8 cellular contexts compared by ENCODE assay signal in the genomic region with DNA sequence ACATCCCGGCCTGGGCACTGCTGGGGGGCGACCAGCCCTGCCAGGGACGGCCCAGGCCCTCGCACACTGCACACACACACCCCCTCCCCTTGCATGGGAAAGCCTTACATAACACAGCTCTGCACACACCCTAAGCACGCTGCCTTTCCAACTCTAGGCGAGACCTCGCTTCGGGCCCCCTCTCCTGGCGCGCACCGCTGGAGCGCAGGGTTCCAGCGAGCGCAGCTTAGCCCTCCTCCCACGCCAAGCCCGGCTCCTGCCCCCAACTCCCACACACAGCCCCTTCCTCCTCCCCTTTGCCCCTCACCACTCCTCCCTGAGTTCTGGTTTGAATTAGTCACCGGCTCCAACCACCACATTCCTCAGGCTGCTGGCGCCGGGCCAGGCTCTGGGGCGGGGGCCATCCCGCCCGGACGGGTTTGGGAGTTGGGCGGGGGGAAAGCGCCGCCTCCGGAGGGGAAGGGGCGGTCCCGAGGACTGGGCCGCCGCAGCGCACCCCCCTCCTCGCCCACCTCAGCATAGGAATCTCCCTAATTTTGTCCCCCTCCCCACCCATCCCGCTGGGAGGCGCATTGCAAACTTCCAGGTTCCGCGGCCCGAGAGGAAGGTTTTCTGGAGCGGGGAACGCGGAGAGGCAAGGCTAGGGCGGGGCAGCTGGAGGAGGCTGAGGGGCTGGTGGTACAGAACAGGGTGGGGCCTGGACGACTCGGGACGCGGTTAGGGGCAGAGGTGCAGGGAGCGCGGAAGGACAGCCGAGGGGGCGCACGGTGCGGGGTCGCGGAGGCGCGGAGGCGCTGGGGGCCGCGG. TPM values are rescaled to one million over a fixed set of nuclear protein-coding genes. Genes with fewer than 3 reads are reported as not detected.
A peak's percentile ranks its signal among the peaks of the same experiment; 100 is the strongest.
DNase-seq lines count a peak whose midpoint lies in the region; ATAC-seq and TF ChIP-seq lines count a peak whose summit lies in the region.

No MANE protein-coding gene starts in this region.

- peak; percentile 16 for ATAC-seq in activated CD4-positive, alpha-beta T cell treated with anti-CD3 and anti-CD28 coated beads for 36 hours
- ATAC-seq in left lung, result peak; percentile 59
- ATAC-seq in GM19328 (IDR thresholded peaks at IDR 0.05; ENCODE audit: unreplicated experiment), result no peak
- ATAC-seq in HG03469 (IDR thresholded peaks at IDR 0.05; ENCODE audit: unreplicated experiment), result no peak

- H3K36me3 ChIP-seq in Loucy (ENCODE audit: insufficient read depth, low read length), result no peaks in the 10 kb centered on the region
- H3K36me3 ChIP-seq in left lung, result no peaks in the 10 kb centered on the region

- peak overlapping the region; percentile 83 for H2AFZ ChIP-seq in Loucy (ENCODE audit: low read length)

- H3K36me3 Mint-ChIP-seq in activated CD4-positive, alpha-beta T cell treated with anti-CD3 and anti-CD28 coated beads for 36 hours (ENCODE audit: low read depth), result peaks cover 1% of the 10 kb centered on the region

- H3K4me1 Mint-ChIP-seq in activated CD4-positive, alpha-beta T cell treated with anti-CD3 and anti-CD28 coated beads for 36 hours, result peaks cover 69% of the 10 kb centered on the region

- peak overlapping the region; percentile 80 for H3K4me3 ChIP-seq in Loucy (ENCODE audit: low read length, poor library complexity, severe bottlenecking)
- H3K4me3 ChIP-seq in left lung, result peak overlapping the region; percentile 83 to 95

- DNase-seq in D341Med (ENCODE audit: low spot score) (peak; percentile 62), dermis blood vessel endothelial cell (peak; percentile 92), left lung (peak; percentile 93 to 96)
- DNase-seq in activated CD4-positive, alpha-beta T cell treated with anti-CD3 and anti-CD28 coated beads for 36 hours, result peak; percentile 74
- DNase-seq in stimulated activated CD8-positive, alpha-beta memory T cell treated with anti-CD3 and anti-CD28 coated beads, Interleukin-15, amount 100 ng/mL, for 4 hours (ENCODE audit: low read depth in 2 of 2), result peak; percentile 42 to 61

- intact Hi-C loops in activated CD4-positive, alpha-beta T cell treated with anti-CD3 and anti-CD28 coated beads for 36 hours (cut with DNase I, micrococcal nuclease), result no loop called here
- intact Hi-C loops in left lung (cut with DNase I), result no loop called here

- POLR2A ChIA-PET in activated CD4-positive, alpha-beta T cell treated with anti-CD3 and anti-CD28 coated beads for 36 hours (lab: Charles Lee), result interaction anchor here (1.0 to 2.8 kb wide), 2 partner anchors 12 to 28 kb away, joined by 3 to 16 read pairs; a partner anchor contains a TSS

- peak overlapping the region; percentile 83 for H3K4me3 Mint-ChIP-seq in activated CD4-positive, alpha-beta T cell treated with anti-CD3 and anti-CD28 coated beads for 36 hours

- H3F3A ChIP-seq in Loucy (ENCODE audit: low read depth), result no peaks in the 10 kb centered on the region

- H4K20me1 ChIP-seq in Loucy (ENCODE audit: insufficient read depth, low read length, poor library complexity, severe bottlenecking), result no peaks in the 10 kb centered on the region

- H3K79me2 ChIP-seq in Loucy (ENCODE audit: insufficient read depth, low read length), result peaks cover 20% of the 10 kb centered on the region; the same call in 1 of the 2 replicates

- peak overlapping the region; percentile 70 for H3K27ac Mint-ChIP-seq in activated CD4-positive, alpha-beta T cell treated with anti-CD3 and anti-CD28 coated beads for 36 hours

- H3K9me2 ChIP-seq in Loucy (replicated peaks; ENCODE audit: low read depth, low read length), result no peaks in the 10 kb centered on the region

- peaks cover 5% of the 10 kb centered on the region for H3K27me3 Mint-ChIP-seq in activated CD4-positive, alpha-beta T cell treated with anti-CD3 and anti-CD28 coated beads for 36 hours

- peak overlapping the region; percentile 75 for H3K9ac ChIP-seq in Loucy (ENCODE audit: low read depth, low read length, poor library complexity, severe bottlenecking)

- TF ChIP-seq CTCF in Loucy (conservative IDR thresholded peaks at IDR 0.05; ENCODE audit: low read length) (peak; percentile 25), left lung (IDR thresholded peaks at IDR 0.05) (no peak)

- H3K9me3 ChIP-seq in Loucy (ENCODE audit: insufficient read depth, low read depth, low read length) (no peaks in the 10 kb centered on the region), left lung (no peaks in the 10 kb centered on the region)

- H3K9me3 Mint-ChIP-seq in activated CD4-positive, alpha-beta T cell treated with anti-CD3 and anti-CD28 coated beads for 36 hours (ENCODE audit: low read depth), result no peaks in the 10 kb centered on the region

- peak overlapping the region; percentile 77 for H3K4me2 ChIP-seq in Loucy (ENCODE audit: low read depth, low read length, poor library complexity, severe bottlenecking)

- CTCF ChIA-PET in activated CD4-positive, alpha-beta T cell treated with anti-CD3 and anti-CD28 coated beads for 36 hours (lab: Charles Lee), result interaction anchor here (0.6 to 4.6 kb wide), 3 partner anchors 118 to 151 kb away, joined by 3 to 60 read pairs (median 3); no protein-coding TSS in a partner anchor

- H3K4me1 ChIP-seq in Loucy (ENCODE audit: insufficient read depth, low read length, poor library complexity, severe bottlenecking), result peaks cover 41% of the 10 kb centered on the region
- H3K4me1 ChIP-seq in left lung, result peaks cover 54 to 78% of the 10 kb centered on the region in 2 donors

- H3K27me3 ChIP-seq in Loucy (ENCODE audit: insufficient read depth, low read length, poor library complexity, severe bottlenecking) (no peaks in the 10 kb centered on the region), left lung (peaks cover 0 to 44% of the 10 kb centered on the region in 2 donors)

- H3K27ac ChIP-seq in left lung, result peak overlapping the region; percentile 94 to 96

RNA-seq across cellular contexts. Expression of a gene that starts 1.0 kb away (rescaled TPM):
- 10 to 100 TPM; 47.3 to 54.7 TPM for total RNA-seq in activated CD4-positive, alpha-beta T cell treated with anti-CD3 and anti-CD28 coated beads for 36 hours
- total RNA-seq in dermis blood vessel endothelial cell, result 517 and 766 TPM in 2 replicates
- 100 to 1,000 TPM; 437 to 636 TPM for total RNA-seq in left lung

RNA-seq across cellular contexts. Expression of a gene that starts 28.1 kb away (rescaled TPM):
- 1,000 to 10,000 TPM; 1,986 to 2,351 TPM for total RNA-seq in activated CD4-positive, alpha-beta T cell treated with anti-CD3 and anti-CD28 coated beads for 36 hours
- total RNA-seq in dermis blood vessel endothelial cell (1,345 and 1,561 TPM in 2 replicates), left lung (1,000 to 10,000 TPM in 1 of 2 donors, 100 to 1,000 TPM in 1; 973 to 1,076 TPM)

RNA-seq across cellular contexts. Expression of a gene that starts 45.7 kb away (rescaled TPM):
- total RNA-seq in activated CD4-positive, alpha-beta T cell treated with anti-CD3 and anti-CD28 coated beads for 36 hours, result 10 to 100 TPM; 32.5 to 36.0 TPM
- total RNA-seq in dermis blood vessel endothelial cell (13.8 and 15.1 TPM in 2 replicates), left lung (10 to 100 TPM; 12.6 to 19.8 TPM)

RNA-seq across cellular contexts. Expression of a gene that starts 56.0 kb away (rescaled TPM):
- 100 to 1,000 TPM; 159 to 179 TPM for total RNA-seq in activated CD4-positive, alpha-beta T cell treated with anti-CD3 and anti-CD28 coated beads for 36 hours
- total RNA-seq in dermis blood vessel endothelial cell (190 and 209 TPM in 2 replicates), left lung (10 to 100 TPM; 67.1 to 86.0 TPM)

Comparison
In these comparisons a context has a peak if more than half of its experiments do, and no peak if none do; other contexts are left out.
1. ATAC-seq: peak in activated CD4-positive, alpha-beta T cell treated with anti-CD3 and anti-CD28 coated beads for 36 hours (single experiment) and left lung (single experiment); none in GM19328 (single experiment) and HG03469 (single experiment).
2. Peak in every context shown above with its lines, with median percentiles within 50 percentile points of each other: DNase-seq.